ENCODE assay signal across 18 cellular contexts in genomic region chr12:120936197-120936596, GRCh38. TPM values are rescaled to one million over a fixed set of nuclear protein-coding genes. Genes with fewer than 3 reads are reported as not detected.
DNase-seq lines count a peak whose midpoint lies in the region; ATAC-seq lines count a peak whose summit lies in the region.
"Had no signal": no experiment of that assay in that cellular context is flagged by ENCODE, and none has a peak within 500 bp of the region (broad histone marks: within the 10 kb centered on the region; RNA-seq: fewer than 3 reads in every experiment).

No MANE protein-coding gene starts in this region.

- DNase-seq in SIG-M5 treated with dmso at 0.1 percent for 504 hours (lab: John Stamatoyannopoulos, UW; ENCODE audit: unreplicated experiment) = peak; percentile 72
- no peak for DNase-seq in SIG-M5 (lab: John Stamatoyannopoulos, UW)
- peak; percentile 2 for DNase-seq in SKM-1 (lab: John Stamatoyannopoulos, UW; ENCODE audit: unreplicated experiment)
- DNase-seq in left lobe of liver (ENCODE audit: low spot score) = no peak
- DNase-seq: colonic mucosa; endodermal cell; NCI-H1694 treated with DMSO at 0.1 percent for 48 hours; stimulated activated CD8-positive, alpha-beta memory T cell treated with anti-CD3 and anti-CD28 coated beads, Interleukin-4, amount 100 ng/mL, for 48 hours had no signal

- H3K27ac Mint-ChIP-seq in stimulated activated memory B cell treated with anti-CD40 and anti-IgM and Interleukin-4, amounts not matched to agents 10 μg/mL and 1 μg/mL and 100 μg/mL, for 72 hours = peak overlapping the region; percentile 37
- H3K27ac Mint-ChIP-seq: endodermal cell had no signal

- no peaks in the 10 kb centered on the region for H3K36me3 Mint-ChIP-seq in stimulated activated memory B cell treated with anti-CD40 and anti-IgM and Interleukin-4, amounts not matched to agents 10 μg/mL and 1 μg/mL and 100 μg/mL, for 72 hours
- H3K36me3 Mint-ChIP-seq: activated naive CD4-positive, alpha-beta T cell treated with anti-CD3 and anti-CD28 coated beads, Interleukin-2, amount 50 U/mL, for 72 hours had no signal

- no peaks in the 10 kb centered on the region for H3K9me3 Mint-ChIP-seq in stimulated activated memory B cell treated with anti-CD40 and anti-IgM and Interleukin-4, amounts not matched to agents 10 μg/mL and 1 μg/mL and 100 μg/mL, for 72 hours
- H3K9me3 Mint-ChIP-seq: activated naive CD4-positive, alpha-beta T cell treated with anti-CD3 and anti-CD28 coated beads, Interleukin-2, amount 50 U/mL, for 72 hours; endodermal cell had no signal

- peak; percentile 48 for ATAC-seq in left lobe of liver
- ATAC-seq in stimulated activated memory B cell treated with anti-CD40 and anti-IgM and Interleukin-4, amounts not matched to agents 10 μg/mL and 1 μg/mL and 100 μg/mL, for 72 hours = no peak
- no peak for ATAC-seq in HG02623 (IDR thresholded peaks at IDR 0.05; ENCODE audit: unreplicated experiment)
- ATAC-seq in HG03196 (IDR thresholded peaks at IDR 0.05; ENCODE audit: unreplicated experiment) = no peak
- ATAC-seq in activated CD4-positive, CD25-positive, alpha-beta regulatory T cell treated with anti-CD3 and anti-CD28 coated beads, Interleukin-2, amount 50 U/mL, for 24 hours = no peak
- ATAC-seq: activated naive CD4-positive, alpha-beta T cell treated with anti-CD3 and anti-CD28 coated beads, Interleukin-2, amount 50 U/mL, for 72 hours; body of pancreas had no signal

- H3K27me3 Mint-ChIP-seq in stimulated activated memory B cell treated with anti-CD40 and anti-IgM and Interleukin-4, amounts not matched to agents 10 μg/mL and 1 μg/mL and 100 μg/mL, for 72 hours = peaks cover 41% of the 10 kb centered on the region

- H3K4me1 Mint-ChIP-seq in stimulated activated memory B cell treated with anti-CD40 and anti-IgM and Interleukin-4, amounts not matched to agents 10 μg/mL and 1 μg/mL and 100 μg/mL, for 72 hours = peaks cover 9% of the 10 kb centered on the region
- H3K4me1 Mint-ChIP-seq: endodermal cell had no signal

- no peak overlapping the region for H3K4me3 Mint-ChIP-seq in stimulated activated memory B cell treated with anti-CD40 and anti-IgM and Interleukin-4, amounts not matched to agents 10 μg/mL and 1 μg/mL and 100 μg/mL, for 72 hours
- H3K4me3 Mint-ChIP-seq: endodermal cell had no signal

RNA-seq across cellular contexts. Expression of gene SPPL3, which starts 32.0 kb away (rescaled TPM):
- total RNA-seq in left lobe of liver = 17.5 TPM

RNA-seq across cellular contexts. Expression of gene HNF1A, which starts 42.1 kb away (rescaled TPM):
- 23.8 TPM for total RNA-seq in left lobe of liver
- total RNA-seq: activated naive CD4-positive, alpha-beta T cell treated with anti-CD3 and anti-CD28 coated beads, Interleukin-2, amount 50 U/mL, for 72 hours; M059J; SJSA1; subcutaneous adipose tissue; T-helper 2 cell treated with Interferon-gamma antibody and Interleukin-4, amounts not matched to agents 100 ng/mL and 5 ng/mL, for 36 hours had no signal

Comparison
In these comparisons a context has a peak if more than half of its experiments do, and no peak if none do; other contexts are left out.
1. DNase-seq: peak in SIG-M5 treated with dmso at 0.1 percent for 504 hours (single experiment) and SKM-1 (single experiment); none in SIG-M5 (single experiment) and left lobe of liver (single experiment).